Comparison of ENCODE assay signal across 10 cellular contexts in genomic region chr2:176087330-176088047, GRCh38. TPM values are rescaled to one million over a fixed set of nuclear protein-coding genes. Genes with fewer than 3 reads are reported as not detected.
A peak's percentile ranks its signal among the peaks of the same experiment; 100 is the strongest.
DNase-seq lines count a peak whose midpoint lies in the region; ATAC-seq, FAIRE-seq and TF ChIP-seq lines count a peak whose summit lies in the region.
"Had no signal": no experiment of that assay in that cellular context is flagged by ENCODE, and none has a peak within 500 bp of the region (broad histone marks: within the 10 kb centered on the region; RNA-seq: fewer than 3 reads in every experiment).

No MANE protein-coding gene starts in this region.

- no peaks in the 10 kb centered on the region for H3K9me3 Mint-ChIP-seq in type B pancreatic cell

- H3K9me3 ChIP-seq in HepG2 (ENCODE audit: low read length) (no peaks in the 10 kb centered on the region), right lobe of liver (no peaks in the 10 kb centered on the region), iPS-15b (ENCODE audit: control insufficient read depth, insufficient read depth, low read length) (no peaks in the 10 kb centered on the region), uterus (no peaks in the 10 kb centered on the region)
- H3K9me3 ChIP-seq: heart left ventricle had no signal

- H3K4me1 ChIP-seq in HepG2 (ENCODE audit: insufficient read depth, low read length) (peaks cover 25% of the 10 kb centered on the region), right lobe of liver (peaks cover 0 to 8% (median 4%) of the 10 kb centered on the region in 4 donors), iPS-15b (ENCODE audit: control insufficient read depth, insufficient read depth, low read length) (no peaks in the 10 kb centered on the region), uterus (peaks cover 0 to 6% of the 10 kb centered on the region in 2 donors)

- FAIRE-seq in HepG2 (lab: Jason Lieb, UNC), result no peak

- H3K4me3 ChIP-seq in HepG2 (replicated peaks in 1 of 3; ENCODE audit: insufficient read depth in 1 of 3, low read depth in 2 of 3, low read length in 3 of 3), result peak overlapping the region; percentile 36 to 75 (median 51); a peak in 5 of 6 replicates
- H3K4me3 ChIP-seq in right lobe of liver, result peak overlapping the region in 1 of 3 donors; percentile 22
- H3K4me3 ChIP-seq in iPS-15b (ENCODE audit: low read depth, low read length), result peak overlapping the region; percentile 49
- no peak overlapping the region for H3K4me3 ChIP-seq in uterus

- no peak for TF ChIP-seq RAD21 in HepG2 (CRISPR knock-in tag; IDR thresholded peaks at IDR 0.05)

- no TSS peak for BruUV-seq in HepG2 (replicated peaks; lab: Mats Ljungman, UMichigan)

- H3K27ac Mint-ChIP-seq in type B pancreatic cell, result no peak overlapping the region

- POLR2A ChIA-PET in HepG2 (lab: Yijun Ruan, JAX), result no interaction called here

- TF ChIP-seq POLR2A in HepG2 (IDR thresholded peaks at IDR 0.05; ENCODE audit: insufficient read depth in 1 of 2, low read depth in 2 of 2, low read length in 2 of 2) (no peak), right lobe of liver (IDR thresholded peaks at IDR 0.05) (no peak), uterus (IDR thresholded peaks at IDR 0.05) (no peak)

- DNase-seq in HepG2 (ENCODE audit: low spot score), result no peak
- no peak for DNase-seq in right lobe of liver
- no peak for DNase-seq in type B pancreatic cell (ENCODE audit: extremely low spot score, unreplicated experiment)
- no peak for DNase-seq in stimulated activated CD4-positive, alpha-beta T cell treated with anti-CD3 and anti-CD28 coated beads, Interleukin-1b, Interleukin-23, amount 100 ng/mL, for 48 hours
- DNase-seq in uterus, result no peak
- DNase-seq: effector CD4-positive, alpha-beta T cell had no signal

- in situ Hi-C loops in HepG2 (cut with HindIII; ENCODE audit: extremely low pct_ligation_motif_present, low pct_unique_long_range_greater_than_20kb), result no loop called here

- H3K4me1 Mint-ChIP-seq in type B pancreatic cell (ENCODE audit: unreplicated experiment), result peaks cover 34% of the 10 kb centered on the region

- H2AFZ ChIP-seq in HepG2 (ENCODE audit: low read length), result no peak overlapping the region

- H3K36me3 Mint-ChIP-seq in type B pancreatic cell, result no peaks in the 10 kb centered on the region

- WGBS in HepG2 (ENCODE audit: low lambda C conversion rate), result 55% methylated on average over 22 of the region's 29 CpGs
- WGBS in right lobe of liver (ENCODE audit: insufficient coverage, low coverage, low lambda C conversion rate, missing lambda C conversion rate), result 13% methylated on average over 27 of the region's 29 CpGs

- TF ChIP-seq CTCF in HepG2 (CRISPR knock-in tag; IDR thresholded peaks at IDR 0.05), result no peak
- no peak for TF ChIP-seq CTCF in right lobe of liver (IDR thresholded peaks at IDR 0.05)
- TF ChIP-seq CTCF in type B pancreatic cell (conservative IDR thresholded peaks at IDR 0.05), result no peak
- no peak for TF ChIP-seq CTCF in uterus (IDR thresholded peaks at IDR 0.05)

- ATAC-seq in HepG2, result no peak; the same call in 2 of the 3 replicates
- ATAC-seq in right lobe of liver, result no peak

- no peaks in the 10 kb centered on the region for H4K20me1 ChIP-seq in HepG2 (ENCODE audit: insufficient read depth, low read length)

- CTCF ChIA-PET in HepG2 (lab: Yijun Ruan, JAX; ENCODE audit: low intra/inter-chr PET ratio, low total read pairs), result interaction anchor here (1.2 to 2.1 kb wide), 4 partner anchors 397 to 721 kb away, joined by 7 to 26 read pairs (median 14); no protein-coding TSS in a partner anchor

- H3K4me3 Mint-ChIP-seq in type B pancreatic cell, result peak overlapping the region; percentile 91

- no peak overlapping the region for H3K27ac ChIP-seq in HepG2 (ENCODE audit: extremely low read length, insufficient read depth, low read length)
- no peak overlapping the region for H3K27ac ChIP-seq in right lobe of liver
- H3K27ac ChIP-seq in uterus, result no peak overlapping the region
- H3K27ac ChIP-seq: skin epidermis had no signal

- H3K27me3 ChIP-seq in HepG2 (ENCODE audit: control insufficient read depth in 1 of 2, insufficient read depth in 2 of 2, low read length in 2 of 2) (peaks cover 17 to 96% of the 10 kb centered on the region in 2 experiments), right lobe of liver (peaks cover 41 to 71% of the 10 kb centered on the region in 2 donors), iPS-15b (ENCODE audit: control insufficient read depth, insufficient read depth, low read length) (peaks cover 98% of the 10 kb centered on the region), uterus (peaks cover 57 to 92% of the 10 kb centered on the region in 2 donors)

- intact Hi-C loops in HepG2 (cut with micrococcal nuclease; ENCODE audit: unreplicated experiment), result loop anchor here (1.0 to 2.0 kb wide), 4 partner anchors 86 to 721 kb away; no protein-coding TSS in a partner anchor
- intact Hi-C loops in right lobe of liver (cut with DNase I), result loop anchor here in 1 of 2 donors (10.0 kb wide), 1 partner anchor 403 kb away; no protein-coding TSS in a partner anchor
- intact Hi-C loops in uterus (cut with DNase I; ENCODE audit: low total_unique reads), result loop anchor here (10.0 kb wide), 1 partner anchor 403 kb away; no protein-coding TSS in a partner anchor

- H3K36me3 ChIP-seq in HepG2 (replicated peaks in 1 of 2; ENCODE audit: control insufficient read depth in 1 of 2, insufficient read depth in 2 of 2, low read length in 2 of 2), result no peaks in the 10 kb centered on the region
- no peaks in the 10 kb centered on the region for H3K36me3 ChIP-seq in right lobe of liver
- H3K36me3 ChIP-seq in iPS-15b (ENCODE audit: control insufficient read depth, insufficient read depth, low read length), result no peaks in the 10 kb centered on the region
- no peaks in the 10 kb centered on the region for H3K36me3 ChIP-seq in uterus
- H3K36me3 ChIP-seq: heart left ventricle had no signal

- peaks cover 98% of the 10 kb centered on the region for H3K27me3 Mint-ChIP-seq in type B pancreatic cell

- TF ChIP-seq EP300 in HepG2 (IDR thresholded peaks at IDR 0.05; ENCODE audit: low read depth in 2 of 2, low read length in 2 of 2) (no peak), HepG2 (CRISPR knock-in tag; IDR thresholded peaks at IDR 0.05; ENCODE audit: borderline replicate concordance) (no peak)

- no peaks in the 10 kb centered on the region for H3K79me2 ChIP-seq in HepG2 (ENCODE audit: insufficient read depth, low read length)

- peak overlapping the region; percentile 91 for H3K4me2 ChIP-seq in HepG2 (ENCODE audit: low read depth, low read length)

- no peak overlapping the region for H3K9ac ChIP-seq in HepG2 (ENCODE audit: insufficient read depth, low read depth, low read length)
- H3K9ac ChIP-seq in iPS-15b (ENCODE audit: low read depth, low read length), result no peak overlapping the region

RNA-seq across cellular contexts. Expression of gene EVX2, which starts 3.7 kb away (rescaled TPM):
- total RNA-seq in HepG2 (2016; rRNA removed; fragmentation: Illumina TruSeq; extraction: Trizol) (not detected in 2 replicates), right lobe of liver (not detected), type B pancreatic cell (ENCODE audit: low replicate concordance) (0.10 TPM in 1 of 2 replicates, not detected in the other), uterus (under 1 TPM in 1 of 4 donors, not detected in 3; 0.28 TPM)
- total RNA-seq in HepG2 (2016; cell fraction: cytosol; rRNA removed; fragmentation: Illumina TruSeq; extraction: Trizol; ENCODE audit: low read depth), result not detected in 2 replicates
- total RNA-seq in HepG2 (2016; cell fraction: insoluble cytoplasmic fraction; rRNA removed; fragmentation: Illumina TruSeq; extraction: Trizol), result not detected in 2 replicates
- not detected in 2 replicates for total RNA-seq in HepG2 (2016; cell fraction: membrane; rRNA removed; fragmentation: Illumina TruSeq; extraction: Trizol)
- not detected in 2 replicates for total RNA-seq in HepG2 (2016; cell fraction: nucleus; rRNA removed; fragmentation: Illumina TruSeq; extraction: Trizol)
- not detected in 2 replicates for polyA plus RNA-seq in HepG2 (2011; rRNA removed)
- not detected in 2 replicates for polyA plus RNA-seq in HepG2 (2011; cell fraction: cytosol; rRNA removed)
- not detected in 2 replicates for polyA plus RNA-seq in HepG2 (2011; cell fraction: nucleus; rRNA removed)
- not detected in 2 replicates for polyA plus RNA-seq in HepG2 (2012)
- not detected in 2 replicates for polyA plus RNA-seq in HepG2 (2016; cell fraction: cytosol; fragmentation: Illumina TruSeq; extraction: Trizol; ENCODE audit: low read depth)
- polyA plus RNA-seq in HepG2 (2016; cell fraction: insoluble cytoplasmic fraction; fragmentation: Illumina TruSeq; extraction: Trizol; ENCODE audit: low read depth), result not detected in 2 replicates
- not detected in 2 replicates for polyA plus RNA-seq in HepG2 (2016; cell fraction: membrane; fragmentation: Illumina TruSeq; extraction: Trizol; ENCODE audit: low read depth)
- not detected in 2 replicates for polyA plus RNA-seq in HepG2 (2016; cell fraction: nucleus; fragmentation: Illumina TruSeq; extraction: Trizol; ENCODE audit: insufficient read depth, low read depth)
- not detected in 2 replicates for polyA minus RNA-seq in HepG2 (2011; rRNA and poly(A)+ RNA removed; ENCODE audit: low replicate concordance)
- polyA minus RNA-seq in HepG2 (2011; cell fraction: cytosol; rRNA and poly(A)+ RNA removed), result not detected in 2 replicates
- not detected in 2 replicates for polyA minus RNA-seq in HepG2 (2011; cell fraction: nucleus; rRNA and poly(A)+ RNA removed)
- total RNA-seq: mesenteric fat pad had no signal
- polyA plus RNA-seq: heart left ventricle had no signal

RNA-seq across cellular contexts. Expression of gene HOXD13, which starts 5.0 kb away (rescaled TPM):
- not detected in 2 replicates for total RNA-seq in HepG2 (2016; rRNA removed; fragmentation: Illumina TruSeq; extraction: Trizol)
- not detected in 2 replicates for total RNA-seq in HepG2 (2016; cell fraction: cytosol; rRNA removed; fragmentation: Illumina TruSeq; extraction: Trizol; ENCODE audit: low read depth)
- total RNA-seq in HepG2 (2016; cell fraction: insoluble cytoplasmic fraction; rRNA removed; fragmentation: Illumina TruSeq; extraction: Trizol), result not detected in 2 replicates
- total RNA-seq in HepG2 (2016; cell fraction: membrane; rRNA removed; fragmentation: Illumina TruSeq; extraction: Trizol), result not detected in 2 replicates
- not detected in 2 replicates for total RNA-seq in HepG2 (2016; cell fraction: nucleus; rRNA removed; fragmentation: Illumina TruSeq; extraction: Trizol)
- polyA plus RNA-seq in HepG2 (2011; rRNA removed), result not detected in 2 replicates
- polyA plus RNA-seq in HepG2 (2011; cell fraction: cytosol; rRNA removed), result not detected in 2 replicates
- not detected in 2 replicates for polyA plus RNA-seq in HepG2 (2011; cell fraction: nucleus; rRNA removed)
- polyA plus RNA-seq in HepG2 (2012), result not detected in 2 replicates
- polyA plus RNA-seq in HepG2 (2016; cell fraction: cytosol; fragmentation: Illumina TruSeq; extraction: Trizol; ENCODE audit: low read depth), result not detected in 2 replicates
- not detected in 2 replicates for polyA plus RNA-seq in HepG2 (2016; cell fraction: insoluble cytoplasmic fraction; fragmentation: Illumina TruSeq; extraction: Trizol; ENCODE audit: low read depth)
- polyA plus RNA-seq in HepG2 (2016; cell fraction: membrane; fragmentation: Illumina TruSeq; extraction: Trizol; ENCODE audit: low read depth), result not detected in 2 replicates
- polyA plus RNA-seq in HepG2 (2016; cell fraction: nucleus; fragmentation: Illumina TruSeq; extraction: Trizol; ENCODE audit: insufficient read depth, low read depth), result not detected in 2 replicates
- not detected in 2 replicates for polyA minus RNA-seq in HepG2 (2011; rRNA and poly(A)+ RNA removed; ENCODE audit: low replicate concordance)
- not detected in 2 replicates for polyA minus RNA-seq in HepG2 (2011; cell fraction: cytosol; rRNA and poly(A)+ RNA removed)
- not detected in 2 replicates for polyA minus RNA-seq in HepG2 (2011; cell fraction: nucleus; rRNA and poly(A)+ RNA removed)
- total RNA-seq in right lobe of liver, result not detected
- total RNA-seq in type B pancreatic cell (ENCODE audit: low replicate concordance), result 0.31 and 0.43 TPM in 2 replicates
- 1 to 10 TPM in 1 of 4 donors, not detected in 3; 4.9 TPM for total RNA-seq in uterus
- total RNA-seq: heart left ventricle had no signal
- polyA plus RNA-seq: heart left ventricle had no signal

RNA-seq across cellular contexts. Expression of gene HOXD12, which starts 12.1 kb away (rescaled TPM):
- total RNA-seq in HepG2 (2016; rRNA removed; fragmentation: Illumina TruSeq; extraction: Trizol) (not detected in 2 replicates), right lobe of liver (not detected), type B pancreatic cell (ENCODE audit: low replicate concordance) (not detected in 2 replicates), uterus (under 1 TPM in 1 of 4 donors, not detected in 3; 0.76 TPM)
- total RNA-seq in HepG2 (2016; cell fraction: cytosol; rRNA removed; fragmentation: Illumina TruSeq; extraction: Trizol; ENCODE audit: low read depth), result not detected in 2 replicates
- not detected in 2 replicates for total RNA-seq in HepG2 (2016; cell fraction: insoluble cytoplasmic fraction; rRNA removed; fragmentation: Illumina TruSeq; extraction: Trizol)
- total RNA-seq in HepG2 (2016; cell fraction: membrane; rRNA removed; fragmentation: Illumina TruSeq; extraction: Trizol), result not detected in 2 replicates
- total RNA-seq in HepG2 (2016; cell fraction: nucleus; rRNA removed; fragmentation: Illumina TruSeq; extraction: Trizol), result not detected in 2 replicates
- polyA plus RNA-seq in HepG2 (2011; rRNA removed), result not detected in 2 replicates
- polyA plus RNA-seq in HepG2 (2011; cell fraction: cytosol; rRNA removed), result not detected in 2 replicates
- polyA plus RNA-seq in HepG2 (2011; cell fraction: nucleus; rRNA removed), result not detected in 2 replicates
- not detected in 2 replicates for polyA plus RNA-seq in HepG2 (2012)
- polyA plus RNA-seq in HepG2 (2016; cell fraction: cytosol; fragmentation: Illumina TruSeq; extraction: Trizol; ENCODE audit: low read depth), result not detected in 2 replicates
- polyA plus RNA-seq in HepG2 (2016; cell fraction: insoluble cytoplasmic fraction; fragmentation: Illumina TruSeq; extraction: Trizol; ENCODE audit: low read depth), result not detected in 2 replicates
- not detected in 2 replicates for polyA plus RNA-seq in HepG2 (2016; cell fraction: membrane; fragmentation: Illumina TruSeq; extraction: Trizol; ENCODE audit: low read depth)
- not detected in 2 replicates for polyA plus RNA-seq in HepG2 (2016; cell fraction: nucleus; fragmentation: Illumina TruSeq; extraction: Trizol; ENCODE audit: insufficient read depth, low read depth)
- not detected in 2 replicates for polyA minus RNA-seq in HepG2 (2011; rRNA and poly(A)+ RNA removed; ENCODE audit: low replicate concordance)
- not detected in 2 replicates for polyA minus RNA-seq in HepG2 (2011; cell fraction: cytosol; rRNA and poly(A)+ RNA removed)
- not detected in 2 replicates for polyA minus RNA-seq in HepG2 (2011; cell fraction: nucleus; rRNA and poly(A)+ RNA removed)
- total RNA-seq: heart left ventricle, mesenteric fat pad had no signal
- polyA plus RNA-seq: heart left ventricle had no signal

RNA-seq across cellular contexts. Expression of gene HOXD11, which starts 19.6 kb away (rescaled TPM):
- total RNA-seq in HepG2 (2016; rRNA removed; fragmentation: Illumina TruSeq; extraction: Trizol) (not detected in 2 replicates), right lobe of liver (not detected), type B pancreatic cell (ENCODE audit: low replicate concordance) (0.21 and 1.1 TPM in 2 replicates), uterus (10 to 100 TPM in 1 of 4 donors, 1 to 10 TPM in 1, under 1 TPM in 1, not detected in 1; 0.88 to 34.6 (median 8.6) TPM)
- not detected in 2 replicates for total RNA-seq in HepG2 (2016; cell fraction: cytosol; rRNA removed; fragmentation: Illumina TruSeq; extraction: Trizol; ENCODE audit: low read depth)
- total RNA-seq in HepG2 (2016; cell fraction: insoluble cytoplasmic fraction; rRNA removed; fragmentation: Illumina TruSeq; extraction: Trizol), result not detected in 2 replicates
- not detected in 2 replicates for total RNA-seq in HepG2 (2016; cell fraction: membrane; rRNA removed; fragmentation: Illumina TruSeq; extraction: Trizol)
- not detected in 2 replicates for total RNA-seq in HepG2 (2016; cell fraction: nucleus; rRNA removed; fragmentation: Illumina TruSeq; extraction: Trizol)
- not detected in 2 replicates for polyA plus RNA-seq in HepG2 (2011; rRNA removed)
- polyA plus RNA-seq in HepG2 (2011; cell fraction: cytosol; rRNA removed), result not detected in 2 replicates
- polyA plus RNA-seq in HepG2 (2011; cell fraction: nucleus; rRNA removed), result not detected in 2 replicates
- not detected in 2 replicates for polyA plus RNA-seq in HepG2 (2012)
- polyA plus RNA-seq in HepG2 (2016; cell fraction: cytosol; fragmentation: Illumina TruSeq; extraction: Trizol; ENCODE audit: low read depth), result not detected in 2 replicates
- not detected in 2 replicates for polyA plus RNA-seq in HepG2 (2016; cell fraction: insoluble cytoplasmic fraction; fragmentation: Illumina TruSeq; extraction: Trizol; ENCODE audit: low read depth)
- polyA plus RNA-seq in HepG2 (2016; cell fraction: membrane; fragmentation: Illumina TruSeq; extraction: Trizol; ENCODE audit: low read depth), result not detected in 2 replicates
- not detected in 2 replicates for polyA plus RNA-seq in HepG2 (2016; cell fraction: nucleus; fragmentation: Illumina TruSeq; extraction: Trizol; ENCODE audit: insufficient read depth, low read depth)
- polyA minus RNA-seq in HepG2 (2011; rRNA and poly(A)+ RNA removed; ENCODE audit: low replicate concordance), result 0.72 TPM in 1 of 2 replicates, not detected in the other
- polyA minus RNA-seq in HepG2 (2011; cell fraction: cytosol; rRNA and poly(A)+ RNA removed), result not detected in 2 replicates
- polyA minus RNA-seq in HepG2 (2011; cell fraction: nucleus; rRNA and poly(A)+ RNA removed), result not detected in 2 replicates
- total RNA-seq: heart left ventricle had no signal
- polyA plus RNA-seq: heart left ventricle had no signal

RNA-seq across cellular contexts. Expression of gene HOXD10, which starts 29.1 kb away (rescaled TPM):
- total RNA-seq in HepG2 (2016; rRNA removed; fragmentation: Illumina TruSeq; extraction: Trizol) (not detected in 2 replicates), right lobe of liver (not detected), type B pancreatic cell (ENCODE audit: low replicate concordance) (0.19 and 0.56 TPM in 2 replicates), uterus (10 to 100 TPM in 3 of 4 donors, 1 to 10 TPM in 1; 6.8 to 81.0 (median 53.6) TPM)
- total RNA-seq in HepG2 (2016; cell fraction: cytosol; rRNA removed; fragmentation: Illumina TruSeq; extraction: Trizol; ENCODE audit: low read depth), result not detected in 2 replicates
- total RNA-seq in HepG2 (2016; cell fraction: insoluble cytoplasmic fraction; rRNA removed; fragmentation: Illumina TruSeq; extraction: Trizol), result not detected in 2 replicates
- not detected in 2 replicates for total RNA-seq in HepG2 (2016; cell fraction: membrane; rRNA removed; fragmentation: Illumina TruSeq; extraction: Trizol)
- total RNA-seq in HepG2 (2016; cell fraction: nucleus; rRNA removed; fragmentation: Illumina TruSeq; extraction: Trizol), result not detected in 2 replicates
- not detected in 2 replicates for polyA plus RNA-seq in HepG2 (2011; rRNA removed)
- not detected in 2 replicates for polyA plus RNA-seq in HepG2 (2011; cell fraction: cytosol; rRNA removed)
- polyA plus RNA-seq in HepG2 (2011; cell fraction: nucleus; rRNA removed), result not detected in 2 replicates
- not detected in 2 replicates for polyA plus RNA-seq in HepG2 (2012)
- not detected in 2 replicates for polyA plus RNA-seq in HepG2 (2016; cell fraction: cytosol; fragmentation: Illumina TruSeq; extraction: Trizol; ENCODE audit: low read depth)
- polyA plus RNA-seq in HepG2 (2016; cell fraction: insoluble cytoplasmic fraction; fragmentation: Illumina TruSeq; extraction: Trizol; ENCODE audit: low read depth), result not detected in 2 replicates
- polyA plus RNA-seq in HepG2 (2016; cell fraction: membrane; fragmentation: Illumina TruSeq; extraction: Trizol; ENCODE audit: low read depth), result not detected in 2 replicates
- not detected in 2 replicates for polyA plus RNA-seq in HepG2 (2016; cell fraction: nucleus; fragmentation: Illumina TruSeq; extraction: Trizol; ENCODE audit: insufficient read depth, low read depth)
- polyA minus RNA-seq in HepG2 (2011; rRNA and poly(A)+ RNA removed; ENCODE audit: low replicate concordance), result not detected in 2 replicates
- polyA minus RNA-seq in HepG2 (2011; cell fraction: cytosol; rRNA and poly(A)+ RNA removed), result not detected in 2 replicates
- not detected in 2 replicates for polyA minus RNA-seq in HepG2 (2011; cell fraction: nucleus; rRNA and poly(A)+ RNA removed)

Comparison
In these comparisons a context has a peak if more than half of its experiments do, and no peak if none do; other contexts are left out.
1. H3K4me3 ChIP-seq: peak in HepG2 (3 of 3) and iPS-15b (single experiment); none in uterus (0 of 2).